8 cellular contexts compared by ENCODE assay signal in genomic region chr16:2156025-2156848, GRCh38. TPM values are rescaled to one million over a fixed set of nuclear protein-coding genes. Genes with fewer than 3 reads are reported as not detected.
DNase-seq lines count a peak whose midpoint lies in the region; ATAC-seq and TF ChIP-seq lines count a peak whose summit lies in the region.

No MANE protein-coding gene starts in this region.

- H3K27ac Mint-ChIP-seq in memory B cell = peak overlapping the region; percentile 85

- POLR2A ChIA-PET in PC-3 (lab: Charles Lee; ENCODE audit: unreplicated experiment) = interaction anchor here (0.6 to 0.9 kb wide), 4 partner anchors 70 to 1786 kb away, joined by 3 to 11 read pairs (median 6); no protein-coding TSS in a partner anchor

- intact Hi-C loops in PC-3 (cut with micrococcal nuclease) = no loop called here
- intact Hi-C loops in upper lobe of right lung (cut with DNase I) = no loop called here

- H3K9me3 ChIP-seq in PC-3 (ENCODE audit: low read length) (no peaks in the 10 kb centered on the region), upper lobe of right lung (no peaks in the 10 kb centered on the region)

- peaks cover 2% of the 10 kb centered on the region for H3K36me3 Mint-ChIP-seq in memory B cell

- peak overlapping the region; percentile 94 for H3K4me3 Mint-ChIP-seq in memory B cell

- peaks cover 13% of the 10 kb centered on the region for H3F3A ChIP-seq in PC-3 (ENCODE audit: low read length, unreplicated experiment)

- H3K9me2 ChIP-seq in PC-3 (replicated peaks; ENCODE audit: low read length) = no peaks in the 10 kb centered on the region

- H3K9ac ChIP-seq in PC-3 (ENCODE audit: low read length) = peak overlapping the region; percentile 75

- no peak overlapping the region for H2AFZ ChIP-seq in PC-3 (ENCODE audit: low read length)

- DNase-seq in DMS53 (lab: John Stamatoyannopoulos, UW) = peak; percentile 49
- no peak for DNase-seq in DMS53 treated with DMSO at 0.1 percent for 48 hours (lab: John Stamatoyannopoulos, UW; ENCODE audit: unreplicated experiment)
- peak; percentile 25 for DNase-seq in PC-3
- no peak for DNase-seq in caudate nucleus (lab: John Stamatoyannopoulos, UW)
- no peak for DNase-seq in memory B cell (ENCODE audit: low spot score in 2 of 2)
- DNase-seq in upper lobe of right lung = no peak
- no peak for DNase-seq in COR-L47 (lab: John Stamatoyannopoulos, UW)
- DNase-seq in NCI-H226 = no peak

- H3K9me3 Mint-ChIP-seq in memory B cell = no peaks in the 10 kb centered on the region

- H3K36me3 ChIP-seq in PC-3 (ENCODE audit: low read depth, low read length) (peaks cover 21% of the 10 kb centered on the region), upper lobe of right lung (peaks cover 17% of the 10 kb centered on the region)

- TF ChIP-seq CTCF in PC-3 (conservative IDR thresholded peaks at IDR 0.05; ENCODE audit: low read depth, low read length) = no peak
- no peak for TF ChIP-seq CTCF in upper lobe of right lung (IDR thresholded peaks at IDR 0.05)

- H3K27me3 Mint-ChIP-seq in memory B cell = no peaks in the 10 kb centered on the region

- no peak overlapping the region for H3K27ac ChIP-seq in PC-3 (ENCODE audit: low read length)
- peak overlapping the region; percentile 63 for H3K27ac ChIP-seq in caudate nucleus (ENCODE audit: low read depth, low read length)
- H3K27ac ChIP-seq in upper lobe of right lung = peak overlapping the region; percentile 81

- peaks cover 77% of the 10 kb centered on the region for H3K79me2 ChIP-seq in PC-3 (ENCODE audit: low read length)

- H3K4me3 ChIP-seq in PC-3 (ENCODE audit: low read length) (peak overlapping the region; percentile 79), upper lobe of right lung (peak overlapping the region; percentile 78)

- ATAC-seq in PC-3 = no peak
- no peak for ATAC-seq in memory B cell (ENCODE audit: low read depth)
- ATAC-seq in upper lobe of right lung = no peak

- CTCF ChIA-PET in PC-3 (lab: Charles Lee) = no interaction called here

- H3K4me2 ChIP-seq in PC-3 (ENCODE audit: low read length) = peak overlapping the region; percentile 87

- H3K4me1 ChIP-seq in PC-3 (ENCODE audit: insufficient read depth, low read length) = peaks cover 30% of the 10 kb centered on the region
- H3K4me1 ChIP-seq in upper lobe of right lung = peaks cover 77% of the 10 kb centered on the region

- peaks cover 37% of the 10 kb centered on the region for H4K20me1 ChIP-seq in PC-3 (ENCODE audit: low read length)

- BruUV-seq in PC-3 (replicated peaks; lab: Mats Ljungman, UMichigan) = TSS peak; percentile 75

- H3K27me3 ChIP-seq in PC-3 (ENCODE audit: low read length) = no peaks in the 10 kb centered on the region
- H3K27me3 ChIP-seq in upper lobe of right lung = no peaks in the 10 kb centered on the region

- peaks cover 49% of the 10 kb centered on the region for H3K4me1 Mint-ChIP-seq in memory B cell

RNA-seq across cellular contexts. Expression of gene TRAF7, which starts 0.7 kb away (rescaled TPM):
- total RNA-seq in PC-3 (2014; rRNA removed) = 44.9 and 50.7 TPM in 2 replicates
- 64.3 TPM for total RNA-seq in upper lobe of right lung

RNA-seq across cellular contexts. Expression of gene RAB26, which starts 7.8 kb away (rescaled TPM):
- total RNA-seq in PC-3 (2014; rRNA removed) (4.6 and 5.6 TPM in 2 replicates), upper lobe of right lung (0.67 TPM)

RNA-seq across cellular contexts. Expression of gene PKD1, which starts 20.5 kb away (rescaled TPM):
- total RNA-seq in PC-3 (2014; rRNA removed) (58.9 and 77.3 TPM in 2 replicates), upper lobe of right lung (84.8 TPM)

RNA-seq across cellular contexts. Expression of gene CASKIN1, which starts 40.2 kb away (rescaled TPM):
- total RNA-seq in PC-3 (2014; rRNA removed) (1.6 and 1.7 TPM in 2 replicates), upper lobe of right lung (0.06 TPM)

RNA-seq across cellular contexts. Expression of gene MLST8, which starts 49.0 kb away (rescaled TPM):
- total RNA-seq in PC-3 (2014; rRNA removed) (63.3 and 73.6 TPM in 2 replicates), upper lobe of right lung (29.9 TPM)

Comparison
In these comparisons a context has a peak if more than half of its experiments do, and no peak if none do; other contexts are left out.
1. DNase-seq: peak in DMS53 (single experiment) and PC-3 (single experiment); none in DMS53 treated with DMSO at 0.1 percent for 48 hours (single experiment), caudate nucleus (0 of 61), memory B cell (0 of 2), upper lobe of right lung (single experiment), COR-L47 (single experiment) and NCI-H226 (single experiment).